In genomic region chr16:70572050-70572925, GRCh38 we compare ENCODE assay signal across 12 cellular contexts. TPM values are rescaled to one million over a fixed set of nuclear protein-coding genes. Genes with fewer than 3 reads are reported as not detected.
A peak's percentile ranks its signal among the peaks of the same experiment; 100 is the strongest.
DNase-seq lines count a peak whose midpoint lies in the region; ATAC-seq and TF ChIP-seq lines count a peak whose summit lies in the region.
"Had no signal": no experiment of that assay in that cellular context is flagged by ENCODE, and none has a peak within 500 bp of the region (broad histone marks: within the 10 kb centered on the region; RNA-seq: fewer than 3 reads in every experiment).

No MANE protein-coding gene starts in this region.

- H3K36me3 ChIP-seq in heart right ventricle: peaks cover 4 to 83% (median 47%) of the 10 kb centered on the region in 9 donors

- intact Hi-C loops in heart right ventricle (cut with DNase I): loop anchor here in 3 of 10 donors (5.0 to 10.0 kb wide), 3 partner anchors 35 to 83 kb away; no protein-coding TSS in a partner anchor
- intact Hi-C loops in Right ventricle myocardium superior (cut with DNase I): no loop called here

- no peaks in the 10 kb centered on the region for H3K9me3 ChIP-seq in heart right ventricle
- H3K9me3 ChIP-seq: adrenal gland had no signal

- 76 to 78% methylated on average over 5 of the region's 5 CpGs for WGBS in heart right ventricle, 2 donors

- H3K27ac ChIP-seq in heart right ventricle: peak overlapping the region; percentile 16 to 87 (median 68)
- peak overlapping the region; percentile 20 for H3K27ac ChIP-seq in cingulate gyrus (ENCODE audit: low read depth, low read length)
- H3K27ac ChIP-seq: C4-2B had no signal

- no peak overlapping the region for H3K4me3 Mint-ChIP-seq in naive B cell

- ATAC-seq in heart right ventricle (peak in 1 of 8 donors; percentile 12), Right ventricle myocardium superior (ENCODE audit: poor library complexity) (no peak), naive B cell (ENCODE audit: low read depth in 2 of 2) (no peak)

- H3K27me3 ChIP-seq in heart right ventricle: no peaks in the 10 kb centered on the region
- H3K27me3 ChIP-seq: adrenal gland had no signal

- TF ChIP-seq CTCF in heart right ventricle (IDR thresholded peaks at IDR 0.05): no peak

- H3K4me3 ChIP-seq in heart right ventricle: no peak overlapping the region
- H3K4me3 ChIP-seq: adrenal gland had no signal

- H3K4me1 ChIP-seq in heart right ventricle: peaks cover 6 to 64% (median 49%) of the 10 kb centered on the region in 9 donors

- peaks cover 22 to 31% of the 10 kb centered on the region in 2 donors for H3K36me3 Mint-ChIP-seq in naive B cell

- no peaks in the 10 kb centered on the region for H3K27me3 Mint-ChIP-seq in naive B cell

- H3K9me3 Mint-ChIP-seq in naive B cell: no peaks in the 10 kb centered on the region

- DNase-seq in heart right ventricle: no peak
- no peak for DNase-seq in Right ventricle myocardium superior
- no peak for DNase-seq in naive B cell
- no peak for DNase-seq in HCEC 1CT
- DNase-seq in SK-N-DZ (ENCODE audit: low spot score): no peak
- DNase-seq in NCI-H187 treated with DMSO at 0.1 percent for 48 hours (lab: John Stamatoyannopoulos, UW): no peak
- no peak for DNase-seq in NCI-H146 treated with DMSO at 0.1 percent for 48 hours (lab: John Stamatoyannopoulos, UW; ENCODE audit: unreplicated experiment)
- DNase-seq: foreskin fibroblast, NCI-H524 treated with DMSO at 0.1 percent for 48 hours had no signal

- peaks cover 4 to 7% (median 5%) of the 10 kb centered on the region in 3 donors for H3K4me1 Mint-ChIP-seq in naive B cell

- H3K27ac Mint-ChIP-seq in naive B cell: peak overlapping the region in 5 of 6 donors; percentile 25 to 88 (median 49)

RNA-seq across cellular contexts. Expression of gene SF3B3, which starts 48.7 kb away (rescaled TPM):
- 100 to 1,000 TPM; 121 to 188 (median 163) TPM for total RNA-seq in heart right ventricle
- polyA plus RNA-seq in heart right ventricle: 10 to 100 TPM; 45.4 to 71.4 TPM
- total RNA-seq in Right ventricle myocardium superior: 129 TPM
- polyA plus RNA-seq in naive B cell (ENCODE audit: low read depth in 6 of 6): 100 to 1,000 TPM in 1 of 6 donors, 10 to 100 TPM in 5; 29.3 to 136 (median 74.0) TPM
- polyA plus RNA-seq in SK-N-DZ (2014; cell fraction: cytosol; rRNA removed): 102 and 189 TPM in 2 replicates
- 158 and 172 TPM in 2 replicates for polyA plus RNA-seq in SK-N-DZ (2014; cell fraction: nucleus; rRNA removed)

RNA-seq across cellular contexts. Expression of gene COG4, which starts 48.9 kb away (rescaled TPM):
- 10 to 100 TPM; 33.3 to 56.8 (median 40.7) TPM for total RNA-seq in heart right ventricle
- 10 to 100 TPM; 29.3 to 32.7 TPM for polyA plus RNA-seq in heart right ventricle
- 49.1 TPM for total RNA-seq in Right ventricle myocardium superior
- polyA plus RNA-seq in naive B cell (ENCODE audit: low read depth in 6 of 6): 10 to 100 TPM; 41.7 to 83.4 (median 51.2) TPM
- 112 and 169 TPM in 2 replicates for polyA plus RNA-seq in SK-N-DZ (2014; cell fraction: cytosol; rRNA removed)
- 342 and 354 TPM in 2 replicates for polyA plus RNA-seq in SK-N-DZ (2014; cell fraction: nucleus; rRNA removed)
